Comparison of ENCODE assay signal across 20 cellular contexts in genomic region chr11:85672111-85672875, GRCh38. TPM values are rescaled to one million over a fixed set of nuclear protein-coding genes. Genes with fewer than 3 reads are reported as not detected.
DNase-seq lines count a peak whose midpoint lies in the region; FAIRE-seq and TF ChIP-seq lines count a peak whose summit lies in the region.
"Had no signal": no experiment of that assay in that cellular context is flagged by ENCODE, and none has a peak within 500 bp of the region (broad histone marks: within the 10 kb centered on the region; RNA-seq: fewer than 3 reads in every experiment).

No MANE protein-coding gene starts in this region.

- peak; percentile 13 for DNase-seq in EL
- DNase-seq in GM18507 (ENCODE audit: extremely low spot score, insufficient read length, low read depth), result no peak
- DNase-seq in MV-4-11 (lab: John Stamatoyannopoulos, UW), result peak; percentile 23
- no peak for DNase-seq in H1 (ENCODE audit: low read depth in 1 of 2, low spot score in 2 of 2)
- DNase-seq in ascending aorta (ENCODE audit: low spot score in 2 of 2), result no peak
- DNase-seq in GM10266 (ENCODE audit: extremely low spot score), result no peak
- no peak for DNase-seq in GDM1 (lab: John Stamatoyannopoulos, UW)
- no peak for DNase-seq in Peyer's patch
- DNase-seq: Calu3; CD8-positive, alpha-beta T cell; NCI-H1092; NCI-H2081; NCI-H2171 treated with DMSO at 0.1 percent for 48 hours; NCI-H446 treated with DMSO at 0.1 percent for 48 hours; NCI-H69; T-helper 17 cell had no signal

- TF ChIP-seq EP300 in H1 (IDR thresholded peaks at IDR 0.05; ENCODE audit: borderline replicate concordance in 1 of 2, low read depth in 2 of 2, low read length in 2 of 2), result no peak

- no peak overlapping the region for H2BK20ac ChIP-seq in H1 (ENCODE audit: low read length)

- H3K9ac ChIP-seq in H1 (replicated peaks in 1 of 4; ENCODE audit: extremely low read depth in 1 of 4, low read depth in 3 of 4, low read length in 3 of 4), result no peak overlapping the region
- H3K9ac ChIP-seq: BLaER1 treated with 17β-estradiol and CSF1 and Interleukin-3, amounts not matched to agents 10 nM and 100 nM had no signal

- no peak overlapping the region for H2AFZ ChIP-seq in H1 (ENCODE audit: low read length)

- H3K27me3 ChIP-seq in H1 (replicated peaks in 1 of 4; ENCODE audit: control insufficient read depth in 3 of 4, extremely low read depth in 1 of 4, insufficient read depth in 3 of 4, low read length in 3 of 4) (peaks cover 0 to 6% (median 2%) of the 10 kb centered on the region in 4 experiments; a peak in 4 of 7 replicates), ascending aorta (no peaks in the 10 kb centered on the region), Peyer's patch (no peaks in the 10 kb centered on the region)
- H3K27me3 ChIP-seq: BLaER1 treated with 17β-estradiol and CSF1 and Interleukin-3, amounts not matched to agents 10 nM and 100 nM had no signal

- no peak overlapping the region for H4K5ac ChIP-seq in H1 (ENCODE audit: insufficient read length, low read depth, low read length)

- no peak overlapping the region for H3K14ac ChIP-seq in H1 (ENCODE audit: insufficient read length)

- CTCF ChIA-PET in H1 (lab: Charles Lee; ENCODE audit: partially characterized antibody), result no interaction called here

- H3K23me2 ChIP-seq in H1 (ENCODE audit: low read depth, low read length), result no peaks in the 10 kb centered on the region

- intact Hi-C loops in ascending aorta (cut with DNase I), result no loop called here

- no peak overlapping the region for H2BK5ac ChIP-seq in H1 (ENCODE audit: low read depth, low read length)

- H4K20me1 ChIP-seq in H1 (replicated peaks in 1 of 2; ENCODE audit: control insufficient read depth in 1 of 2, insufficient read depth in 2 of 2, low read length in 2 of 2), result no peaks in the 10 kb centered on the region
- H4K20me1 ChIP-seq: BLaER1 treated with 17β-estradiol and CSF1 and Interleukin-3, amounts not matched to agents 10 nM and 100 nM had no signal

- H3K18ac ChIP-seq in H1 (ENCODE audit: extremely low read depth, low read length), result no peak overlapping the region

- no peak overlapping the region for H3K4ac ChIP-seq in H1 (replicated peaks; ENCODE audit: insufficient read length, low read depth, low read length)

- no peak overlapping the region for H2BK15ac ChIP-seq in H1 (ENCODE audit: low read length)

- H3K79me2 ChIP-seq in H1 (ENCODE audit: control insufficient read depth in 1 of 2, insufficient read depth in 2 of 2, low read length in 2 of 2), result no peaks in the 10 kb centered on the region

- H3K27ac ChIP-seq in H1 (ENCODE audit: low read depth, low read length) (no peak overlapping the region), ascending aorta (no peak overlapping the region), Peyer's patch (no peak overlapping the region)
- H3K27ac ChIP-seq: A549; BLaER1 treated with 17β-estradiol and CSF1 and Interleukin-3, amounts not matched to agents 10 nM and 100 nM; RWPE1 had no signal

- no peak for TF ChIP-seq RAD21 in H1 (IDR thresholded peaks at IDR 0.05 in 1 of 2, conservative IDR thresholded peaks at IDR 0.05 in 1 of 2; ENCODE audit: low read depth in 2 of 2, low read length in 2 of 2)

- TF ChIP-seq POLR2A in H1 (IDR thresholded peaks at IDR 0.05; ENCODE audit: control extremely low read depth in 1 of 2, low read depth in 2 of 2, low read length in 2 of 2), result no peak
- TF ChIP-seq POLR2A in Peyer's patch (IDR thresholded peaks at IDR 0.05), result no peak

- H2BK12ac ChIP-seq in H1 (ENCODE audit: low read depth, low read length), result no peak overlapping the region

- H2BK120ac ChIP-seq in H1 (replicated peaks; ENCODE audit: low read depth, low read length), result no peak overlapping the region

- WGBS in H1 (ENCODE audit: extremely low coverage in 1 of 2, insufficient coverage in 1 of 2, insufficient read length in 1 of 2, insufficient replicate concordance in 2 of 2, low coverage in 1 of 2, low lambda C conversion rate in 2 of 2, missing lambda C conversion rate in 1 of 2), 2 experiments, result 82% methylated on average over 8 of the region's 8 CpGs; no CpG with 5 or more reads in 1 of the 2 experiments

- no peak overlapping the region for H3K23ac ChIP-seq in H1 (ENCODE audit: insufficient read length)

- H3K56ac ChIP-seq in H1 (replicated peaks; ENCODE audit: insufficient read length, low read depth, low read length), result no peak overlapping the region

- no peak overlapping the region for H4K91ac ChIP-seq in H1 (replicated peaks; ENCODE audit: insufficient read length, low read length)

- H3K4me3 ChIP-seq in H1 (ENCODE audit: extremely low read depth in 1 of 4, insufficient read depth in 2 of 4, low read depth in 3 of 4, low read length in 4 of 4) (no peak overlapping the region), ascending aorta (no peak overlapping the region), Peyer's patch (no peak overlapping the region)
- H3K4me3 ChIP-seq: A549; BLaER1 treated with 17β-estradiol and CSF1 and Interleukin-3, amounts not matched to agents 10 nM and 100 nM; K562 had no signal

- H3K9me3 ChIP-seq in H1 (ENCODE audit: insufficient read depth in 2 of 2, low read depth in 1 of 2, low read length in 1 of 2) (peaks cover 7 to 8% of the 10 kb centered on the region in 2 experiments; a peak in 2 of 4 replicates), ascending aorta (no peaks in the 10 kb centered on the region), Peyer's patch (no peaks in the 10 kb centered on the region)
- H3K9me3 ChIP-seq: A549 had no signal

- FAIRE-seq in GM18507 (lab: Jason Lieb, UNC), result peak; percentile 5
- no peak for FAIRE-seq in H1 (lab: Jason Lieb, UNC)
- FAIRE-seq: A549, K562 had no signal

- TF ChIP-seq CTCF in H1 (IDR thresholded peaks at IDR 0.05; ENCODE audit: control extremely low read depth in 1 of 3, insufficient read depth in 1 of 3, low read depth in 1 of 3, low read length in 3 of 3) (no peak), ascending aorta (IDR thresholded peaks at IDR 0.05) (no peak), GM10266 (IDR thresholded peaks at IDR 0.05; ENCODE audit: control insufficient read depth, insufficient read depth, low read depth, missing control alignments) (no peak), Peyer's patch (IDR thresholded peaks at IDR 0.05) (no peak)

- no peak overlapping the region for H4K8ac ChIP-seq in H1 (ENCODE audit: extremely low read depth, insufficient read depth, low read length)

- H3K4me1 ChIP-seq in H1 (replicated peaks in 1 of 4; ENCODE audit: control insufficient read depth in 3 of 4, insufficient read depth in 4 of 4, low read length in 3 of 4) (peaks cover 0 to 2% (median 0%) of the 10 kb centered on the region in 4 experiments; a peak in 2 of 7 replicates), ascending aorta (no peaks in the 10 kb centered on the region), Peyer's patch (no peaks in the 10 kb centered on the region)
- H3K4me1 ChIP-seq: A549; BLaER1 treated with 17β-estradiol and CSF1 and Interleukin-3, amounts not matched to agents 10 nM and 100 nM had no signal

- no peaks in the 10 kb centered on the region for H3K36me3 ChIP-seq in H1 (ENCODE audit: control insufficient read depth in 2 of 4, insufficient read depth in 4 of 4, low read length in 3 of 4)
- H3K36me3 ChIP-seq in ascending aorta, result no peaks in the 10 kb centered on the region
- H3K36me3 ChIP-seq in Peyer's patch, result no peaks in the 10 kb centered on the region
- H3K36me3 ChIP-seq: BLaER1 treated with 17β-estradiol and CSF1 and Interleukin-3, amounts not matched to agents 10 nM and 100 nM had no signal

- H2AK5ac ChIP-seq in H1 (ENCODE audit: low read depth, low read length), result no peak overlapping the region

- no peak overlapping the region for H3K4me2 ChIP-seq in H1 (ENCODE audit: insufficient read depth in 1 of 2, low read depth in 2 of 2, low read length in 2 of 2)
- H3K4me2 ChIP-seq: A549; BLaER1 treated with 17β-estradiol and CSF1 and Interleukin-3, amounts not matched to agents 10 nM and 100 nM had no signal

- no peaks in the 10 kb centered on the region for H3K79me1 ChIP-seq in H1 (ENCODE audit: low read depth, low read length)

- POLR2A ChIA-PET in H1 (lab: Charles Lee; ENCODE audit: partially characterized antibody), result interaction anchor here (1.0 kb wide), 1 partner anchor 9 kb away, joined by 4 read pairs; no protein-coding TSS in a partner anchor

RNA-seq across cellular contexts. Expression of gene CREBZF, which starts 7.4 kb away (rescaled TPM):
- 44.2 and 44.9 TPM in 2 replicates for total RNA-seq in H1 (2021; fragmentation: NEBNext Ultra II Directional; extraction: Animal tissue kit (Norgen Biotek cat#: 25700))
- 15.4 and 26.5 TPM in 2 replicates for polyA plus RNA-seq in H1 (2011; rRNA removed)
- polyA plus RNA-seq in H1 (2011; cell fraction: cytosol; rRNA removed), result 39.2 TPM
- 66.3 TPM for polyA plus RNA-seq in H1 (2011; cell fraction: nucleus; rRNA removed)
- 30.5 to 34.8 TPM (median 32.2 TPM) in 4 replicates for polyA plus RNA-seq in H1 (2012, experiment 1 of 2)
- polyA plus RNA-seq in H1 (2012, experiment 2 of 2), result 8.5 TPM
- 36.2 TPM for polyA plus RNA-seq in H1 (2013, experiment 1 of 2)
- polyA plus RNA-seq in H1 (2013, experiment 2 of 2), result 30.6 TPM
- 27.5 and 30.2 TPM in 2 replicates for polyA minus RNA-seq in H1 (2011; rRNA and poly(A)+ RNA removed)
- 27.7 TPM for polyA minus RNA-seq in H1 (2011; cell fraction: cytosol; rRNA and poly(A)+ RNA removed)
- 64.7 TPM for polyA minus RNA-seq in H1 (2011; cell fraction: nucleus; rRNA and poly(A)+ RNA removed)
- 29.7 TPM for total RNA-seq in ascending aorta
- 100 to 1,000 TPM in 1 of 4 donors, 10 to 100 TPM in 3; 63.2 to 162 (median 90.5) TPM for total RNA-seq in Peyer's patch

RNA-seq across cellular contexts. Expression of gene CCDC89, which starts 13.7 kb away (rescaled TPM):
- not detected in 2 replicates for total RNA-seq in H1 (2021; fragmentation: NEBNext Ultra II Directional; extraction: Animal tissue kit (Norgen Biotek cat#: 25700))
- not detected in 2 replicates for polyA plus RNA-seq in H1 (2011; rRNA removed)
- polyA plus RNA-seq in H1 (2011; cell fraction: cytosol; rRNA removed), result not detected
- polyA plus RNA-seq in H1 (2011; cell fraction: nucleus; rRNA removed), result not detected
- not detected in 4 replicates for polyA plus RNA-seq in H1 (2012, experiment 1 of 2)
- polyA plus RNA-seq in H1 (2012, experiment 2 of 2), result not detected
- polyA plus RNA-seq in H1 (2013, experiment 1 of 2), result not detected
- polyA plus RNA-seq in H1 (2013, experiment 2 of 2), result 0.06 TPM
- polyA minus RNA-seq in H1 (2011; rRNA and poly(A)+ RNA removed), result not detected in 2 replicates
- not detected for polyA minus RNA-seq in H1 (2011; cell fraction: cytosol; rRNA and poly(A)+ RNA removed)
- not detected for polyA minus RNA-seq in H1 (2011; cell fraction: nucleus; rRNA and poly(A)+ RNA removed)
- total RNA-seq in ascending aorta, result 16.6 TPM
- total RNA-seq in Peyer's patch, result 10 to 100 TPM in 1 of 4 donors, 1 to 10 TPM in 3; 2.5 to 14.0 (median 7.7) TPM
- total RNA-seq: CD8-positive, alpha-beta T cell had no signal

RNA-seq across cellular contexts. Expression of gene TMEM126A, which starts 24.5 kb away (rescaled TPM):
- total RNA-seq in H1 (2021; fragmentation: NEBNext Ultra II Directional; extraction: Animal tissue kit (Norgen Biotek cat#: 25700)), result 33.7 and 36.2 TPM in 2 replicates
- polyA plus RNA-seq in H1 (2011; rRNA removed), result 24.8 and 58.7 TPM in 2 replicates
- polyA plus RNA-seq in H1 (2011; cell fraction: cytosol; rRNA removed), result 37.2 TPM
- polyA plus RNA-seq in H1 (2011; cell fraction: nucleus; rRNA removed), result 7.4 TPM
- polyA plus RNA-seq in H1 (2012, experiment 1 of 2), result 33.1 to 60.1 TPM (median 40.5 TPM) in 4 replicates
- 29.6 TPM for polyA plus RNA-seq in H1 (2012, experiment 2 of 2)
- polyA plus RNA-seq in H1 (2013, experiment 1 of 2), result 62.5 TPM
- 65.6 TPM for polyA plus RNA-seq in H1 (2013, experiment 2 of 2)
- polyA minus RNA-seq in H1 (2011; rRNA and poly(A)+ RNA removed), result 18.7 and 20.1 TPM in 2 replicates
- 7.6 TPM for polyA minus RNA-seq in H1 (2011; cell fraction: cytosol; rRNA and poly(A)+ RNA removed)
- polyA minus RNA-seq in H1 (2011; cell fraction: nucleus; rRNA and poly(A)+ RNA removed), result 14.6 TPM
- total RNA-seq in ascending aorta, result 6.8 TPM
- total RNA-seq in Peyer's patch, result 10 to 100 TPM in 3 of 4 donors, not detected in 1; 10.3 to 21.7 (median 13.8) TPM

RNA-seq across cellular contexts. Expression of gene TMEM126B, which starts 43.9 kb away (rescaled TPM):
- total RNA-seq in H1 (2021; fragmentation: NEBNext Ultra II Directional; extraction: Animal tissue kit (Norgen Biotek cat#: 25700)), result 82.8 and 85.6 TPM in 2 replicates
- 58.5 and 101 TPM in 2 replicates for polyA plus RNA-seq in H1 (2011; rRNA removed)
- 66.5 TPM for polyA plus RNA-seq in H1 (2011; cell fraction: cytosol; rRNA removed)
- polyA plus RNA-seq in H1 (2011; cell fraction: nucleus; rRNA removed), result 20.3 TPM
- 55.7 to 104 TPM (median 64.7 TPM) in 4 replicates for polyA plus RNA-seq in H1 (2012, experiment 1 of 2)
- 44.4 TPM for polyA plus RNA-seq in H1 (2012, experiment 2 of 2)
- 76.0 TPM for polyA plus RNA-seq in H1 (2013, experiment 1 of 2)
- polyA plus RNA-seq in H1 (2013, experiment 2 of 2), result 70.2 TPM
- 26.3 and 30.6 TPM in 2 replicates for polyA minus RNA-seq in H1 (2011; rRNA and poly(A)+ RNA removed)
- polyA minus RNA-seq in H1 (2011; cell fraction: cytosol; rRNA and poly(A)+ RNA removed), result 14.1 TPM
- 37.1 TPM for polyA minus RNA-seq in H1 (2011; cell fraction: nucleus; rRNA and poly(A)+ RNA removed)
- 76.4 TPM for total RNA-seq in ascending aorta
- total RNA-seq in Peyer's patch, result 10 to 100 TPM; 26.9 to 52.8 (median 39.9) TPM

RNA-seq across cellular contexts. Expression of gene DLG2, which starts 45.1 kb away (rescaled TPM):
- 14.3 and 17.0 TPM in 2 replicates for total RNA-seq in H1 (2021; fragmentation: NEBNext Ultra II Directional; extraction: Animal tissue kit (Norgen Biotek cat#: 25700))
- 1.7 and 2.2 TPM in 2 replicates for polyA plus RNA-seq in H1 (2011; rRNA removed)
- polyA plus RNA-seq in H1 (2011; cell fraction: cytosol; rRNA removed), result 2.6 TPM
- 4.4 TPM for polyA plus RNA-seq in H1 (2011; cell fraction: nucleus; rRNA removed)
- polyA plus RNA-seq in H1 (2012, experiment 1 of 2), result 3.1 to 7.0 TPM (median 4.1 TPM) in 4 replicates
- 1.2 TPM for polyA plus RNA-seq in H1 (2012, experiment 2 of 2)
- polyA plus RNA-seq in H1 (2013, experiment 1 of 2), result 5.3 TPM
- polyA plus RNA-seq in H1 (2013, experiment 2 of 2), result 4.6 TPM
- 20.6 and 22.5 TPM in 2 replicates for polyA minus RNA-seq in H1 (2011; rRNA and poly(A)+ RNA removed)
- 5.7 TPM for polyA minus RNA-seq in H1 (2011; cell fraction: cytosol; rRNA and poly(A)+ RNA removed)
- polyA minus RNA-seq in H1 (2011; cell fraction: nucleus; rRNA and poly(A)+ RNA removed), result 70.0 TPM
- total RNA-seq in ascending aorta (0.43 TPM), Peyer's patch (1 to 10 TPM in 3 of 4 donors, under 1 TPM in 1; 0.18 to 8.3 (median 2.5) TPM)

Comparison
In these comparisons a context has a peak if more than half of its experiments do, and no peak if none do; other contexts are left out.
1. DNase-seq: peak in EL (single experiment) and MV-4-11 (single experiment); none in GM18507 (single experiment), H1 (0 of 2), ascending aorta (0 of 2), GM10266 (single experiment), GDM1 (single experiment) and Peyer's patch (0 of 3).